19 cellular contexts compared by ENCODE assay signal in the genomic region with DNA sequence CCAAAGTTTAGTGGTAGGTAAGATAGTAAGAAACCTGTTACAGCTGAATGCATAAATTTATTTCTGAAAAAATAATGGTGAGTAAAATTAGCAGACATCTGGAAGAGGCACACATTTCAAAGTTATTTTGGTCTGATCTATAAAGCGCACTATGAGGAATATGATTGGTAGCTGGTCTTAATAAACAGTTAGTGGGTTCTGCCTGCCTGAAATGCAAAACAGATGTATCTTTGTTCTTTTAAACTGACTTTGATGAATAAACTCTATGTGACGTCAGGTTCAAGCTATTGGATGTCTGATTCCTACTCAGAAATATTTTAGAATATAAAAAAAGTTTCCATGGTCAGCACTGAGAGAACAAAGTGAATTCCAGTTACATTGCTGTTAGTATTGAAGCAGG.
DNase-seq lines count a peak whose midpoint lies in the region; ATAC-seq and TF ChIP-seq lines count a peak whose summit lies in the region.
"Had no signal": no experiment of that assay in that cellular context is flagged by ENCODE, and none has a peak within 500 bp of the region (broad histone marks: within the 10 kb centered on the region; RNA-seq: fewer than 3 reads in every experiment).

No MANE protein-coding gene starts in this region.

- DNase-seq in AG08396 (ENCODE audit: low spot score) (peak; percentile 63), HFFc6 (peak; percentile 89), mesenchymal stem cell (no peak), NCI-H2196 treated with DMSO at 0.1 percent for 48 hours (lab: John Stamatoyannopoulos, UW; ENCODE audit: unreplicated experiment) (no peak), left lung (no peak), WTC11 (ENCODE audit: low spot score) (no peak)
- no peak for DNase-seq in activated T-cell treated with anti-CD3 and anti-CD28 coated beads, Interleukin-2, amount 50 U/mL, for 72 hours
- DNase-seq: activated naive CD4-positive, alpha-beta T cell treated with anti-CD3 and anti-CD28 coated beads for 36 hours; effector CD8-positive, alpha-beta T cell; GDM1; H9; naive thymus-derived CD8-positive, alpha-beta T cell; NCI-H187; Right ventricle myocardium superior; stimulated activated naive CD8-positive, alpha-beta T cell treated with anti-CD3 and anti-CD28 coated beads, Interleukin-15, amount 100 ng/mL, for 72 hours; T-helper 2 cell had no signal

- peak overlapping the region; percentile 90 for H3K27ac Mint-ChIP-seq in HFFc6
- H3K27ac Mint-ChIP-seq in brain: peak overlapping the region in 3 of 5 experiments; percentile 4 to 67 (median 15)
- H3K27ac Mint-ChIP-seq in activated T-cell treated with anti-CD3 and anti-CD28 coated beads, Interleukin-2, amount 50 U/mL, for 72 hours: no peak overlapping the region
- H3K27ac Mint-ChIP-seq in WTC11: no peak overlapping the region
- H3K27ac Mint-ChIP-seq: activated naive CD4-positive, alpha-beta T cell treated with anti-CD3 and anti-CD28 coated beads for 36 hours; naive thymus-derived CD8-positive, alpha-beta T cell; stimulated activated naive CD8-positive, alpha-beta T cell treated with anti-CD3 and anti-CD28 coated beads, Interleukin-15, amount 100 ng/mL, for 72 hours had no signal

- H3K9me3 Mint-ChIP-seq in HFFc6: no peaks in the 10 kb centered on the region
- no peaks in the 10 kb centered on the region for H3K9me3 Mint-ChIP-seq in brain
- H3K9me3 Mint-ChIP-seq in activated T-cell treated with anti-CD3 and anti-CD28 coated beads, Interleukin-2, amount 50 U/mL, for 72 hours: no peaks in the 10 kb centered on the region
- H3K9me3 Mint-ChIP-seq in WTC11: no peaks in the 10 kb centered on the region
- H3K9me3 Mint-ChIP-seq: activated naive CD4-positive, alpha-beta T cell treated with anti-CD3 and anti-CD28 coated beads for 36 hours; H9; naive thymus-derived CD8-positive, alpha-beta T cell; stimulated activated naive CD8-positive, alpha-beta T cell treated with anti-CD3 and anti-CD28 coated beads, Interleukin-15, amount 100 ng/mL, for 72 hours had no signal

- H2AFZ ChIP-seq in mesenchymal stem cell (ENCODE audit: low read depth, low read length): no peak overlapping the region

- H3K4me1 Mint-ChIP-seq in HFFc6 (ENCODE audit: low read depth) (peaks cover 94% of the 10 kb centered on the region), brain (peaks cover 41% of the 10 kb centered on the region), WTC11 (no peaks in the 10 kb centered on the region)
- H3K4me1 Mint-ChIP-seq in activated T-cell treated with anti-CD3 and anti-CD28 coated beads, Interleukin-2, amount 50 U/mL, for 72 hours (ENCODE audit: low read depth): no peaks in the 10 kb centered on the region
- H3K4me1 Mint-ChIP-seq: H9; naive thymus-derived CD8-positive, alpha-beta T cell had no signal

- H2BK5ac ChIP-seq in mesenchymal stem cell (ENCODE audit: low read depth, low read length, poor library complexity, severe bottlenecking): no peak overlapping the region

- CTCF ChIA-PET in WTC11 (lab: Charles Lee): no interaction called here

- H3K14ac ChIP-seq in mesenchymal stem cell (ENCODE audit: low read length in 2 of 2): no peak overlapping the region

- H3K18ac ChIP-seq in mesenchymal stem cell (ENCODE audit: low read depth in 1 of 2, low read length in 2 of 2): no peak overlapping the region

- no peak overlapping the region for H2BK12ac ChIP-seq in mesenchymal stem cell (ENCODE audit: low read length in 2 of 2)

- H4K8ac ChIP-seq in mesenchymal stem cell (ENCODE audit: low read length): no peak overlapping the region

- WGBS in mesenchymal stem cell: 97% methylated on average over 1 of the region's 2 CpGs

- no peak overlapping the region for H3K4ac ChIP-seq in mesenchymal stem cell (ENCODE audit: low read depth in 1 of 2, low read length in 2 of 2)

- H3K79me1 ChIP-seq in mesenchymal stem cell (replicated peaks; ENCODE audit: low read length, poor library complexity, severe bottlenecking): no peaks in the 10 kb centered on the region

- intact Hi-C loops in left lung (cut with DNase I): no loop called here

- H3K23ac ChIP-seq in mesenchymal stem cell (ENCODE audit: low read length in 2 of 2): no peak overlapping the region

- H3K9me3 ChIP-seq in mesenchymal stem cell (ENCODE audit: control insufficient read depth, low read length) (no peaks in the 10 kb centered on the region), left lung (no peaks in the 10 kb centered on the region)
- H3K9me3 ChIP-seq: A549 had no signal

- H3K27me3 ChIP-seq in mesenchymal stem cell (ENCODE audit: control insufficient read depth in 1 of 2, insufficient read depth in 1 of 2, low read length in 2 of 2) (no peaks in the 10 kb centered on the region), left lung (no peaks in the 10 kb centered on the region)

- H3K4me1 ChIP-seq in mesenchymal stem cell (ENCODE audit: control insufficient read depth, insufficient read depth, low read depth, low read length) (no peaks in the 10 kb centered on the region), left lung (no peaks in the 10 kb centered on the region)
- H3K4me1 ChIP-seq: A549 had no signal

- H3K4me3 Mint-ChIP-seq in HFFc6 (peak overlapping the region; percentile 91), brain (no peak overlapping the region), WTC11 (no peak overlapping the region)
- no peak overlapping the region for H3K4me3 Mint-ChIP-seq in activated T-cell treated with anti-CD3 and anti-CD28 coated beads, Interleukin-2, amount 50 U/mL, for 72 hours
- H3K4me3 Mint-ChIP-seq: activated naive CD4-positive, alpha-beta T cell treated with anti-CD3 and anti-CD28 coated beads for 36 hours; H9; naive thymus-derived CD8-positive, alpha-beta T cell; stimulated activated naive CD8-positive, alpha-beta T cell treated with anti-CD3 and anti-CD28 coated beads, Interleukin-15, amount 100 ng/mL, for 72 hours had no signal

- no peak for ATAC-seq in left lung
- ATAC-seq in activated T-cell treated with anti-CD3 and anti-CD28 coated beads, Interleukin-2, amount 50 U/mL, for 72 hours (replicated peaks in 1 of 2): no peak
- no peak for ATAC-seq in WTC11
- ATAC-seq: A549; naive thymus-derived CD8-positive, alpha-beta T cell; stimulated activated naive CD8-positive, alpha-beta T cell treated with anti-CD3 and anti-CD28 coated beads, Interleukin-15, amount 100 ng/mL, for 72 hours had no signal

- H3K36me3 ChIP-seq in mesenchymal stem cell (ENCODE audit: control insufficient read depth in 1 of 2, insufficient read depth in 2 of 2, low read depth in 1 of 2, low read length in 2 of 2) (peaks cover 0 to 23% of the 10 kb centered on the region in 2 experiments), left lung (no peaks in the 10 kb centered on the region)

- no peak overlapping the region for H2AK5ac ChIP-seq in mesenchymal stem cell (ENCODE audit: low read length, severe bottlenecking)

- H3K27me3 Mint-ChIP-seq in HFFc6 (ENCODE audit: insufficient read depth) (no peaks in the 10 kb centered on the region), brain (no peaks in the 10 kb centered on the region), WTC11 (ENCODE audit: low read depth) (no peaks in the 10 kb centered on the region)
- H3K27me3 Mint-ChIP-seq in activated T-cell treated with anti-CD3 and anti-CD28 coated beads, Interleukin-2, amount 50 U/mL, for 72 hours (ENCODE audit: low read depth): peaks cover 11% of the 10 kb centered on the region

- POLR2A ChIA-PET in WTC11 (lab: Charles Lee): no interaction called here

- H2BK15ac ChIP-seq in mesenchymal stem cell (ENCODE audit: low read depth, poor library complexity, severe bottlenecking): no peak overlapping the region

- H3K4me3 ChIP-seq in mesenchymal stem cell (ENCODE audit: insufficient read depth in 1 of 2, low read depth in 1 of 2, low read length in 2 of 2): no peak overlapping the region
- no peak overlapping the region for H3K4me3 ChIP-seq in left lung
- H3K4me3 ChIP-seq: A549, lung had no signal

- no peak for TF ChIP-seq CTCF in HFFc6 (IDR thresholded peaks at IDR 0.05)
- no peak for TF ChIP-seq CTCF in brain (conservative IDR thresholded peaks at IDR 0.05)
- TF ChIP-seq CTCF in left lung (IDR thresholded peaks at IDR 0.05): no peak
- TF ChIP-seq CTCF in WTC11 (IDR thresholded peaks at IDR 0.05): no peak

- H2BK120ac ChIP-seq in mesenchymal stem cell (ENCODE audit: low read depth, low read length): no peak overlapping the region

- peak overlapping the region; percentile 43 for H3K9ac ChIP-seq in mesenchymal stem cell (ENCODE audit: low read length)

- H3K27ac ChIP-seq in mesenchymal stem cell (ENCODE audit: low read length, poor library complexity, severe bottlenecking) (no peak overlapping the region), left lung (no peak overlapping the region)
- H3K27ac ChIP-seq: A549 had no signal

- H3K4me2 ChIP-seq in mesenchymal stem cell (ENCODE audit: low read length, poor library complexity, severe bottlenecking): no peak overlapping the region
- H3K4me2 ChIP-seq: A549 had no signal

- no peak overlapping the region for H4K91ac ChIP-seq in mesenchymal stem cell (ENCODE audit: low read length)

- H3K36me3 Mint-ChIP-seq in HFFc6 (ENCODE audit: low read depth): peaks cover 10% of the 10 kb centered on the region
- H3K36me3 Mint-ChIP-seq in brain: peaks cover 15% of the 10 kb centered on the region
- no peaks in the 10 kb centered on the region for H3K36me3 Mint-ChIP-seq in activated T-cell treated with anti-CD3 and anti-CD28 coated beads, Interleukin-2, amount 50 U/mL, for 72 hours (ENCODE audit: insufficient read depth in 2 of 2)
- H3K36me3 Mint-ChIP-seq in WTC11: no peaks in the 10 kb centered on the region
- H3K36me3 Mint-ChIP-seq: naive thymus-derived CD8-positive, alpha-beta T cell had no signal

TF ChIP-seq in WTC11, 78 proteins besides CTCF, POLR2A, EP300 and RAD21:
- no peak for TF ChIP-seq PRRX2 (CRISPR knock-in tag; IDR thresholded peaks at IDR 0.05)
- TF ChIP-seq MYBL2 (CRISPR knock-in tag; IDR thresholded peaks at IDR 0.05): no peak
- TF ChIP-seq ZNF423 (CRISPR knock-in tag; IDR thresholded peaks at IDR 0.05): no peak
- TF ChIP-seq SMAD4 (CRISPR knock-in tag; IDR thresholded peaks at IDR 0.05): no peak
- TF ChIP-seq TP53 (CRISPR knock-in tag; IDR thresholded peaks at IDR 0.05): no peak

Comparison
In these comparisons a context has a peak if more than half of its experiments do, and no peak if none do; other contexts are left out.
1. DNase-seq: peak in AG08396 (single experiment) and HFFc6 (single experiment); none in mesenchymal stem cell (single experiment), NCI-H2196 treated with DMSO at 0.1 percent for 48 hours (single experiment), left lung (0 of 2), activated T-cell treated with anti-CD3 and anti-CD28 coated beads, Interleukin-2, amount 50 U/mL, for 72 hours (0 of 2) and WTC11 (single experiment).
2. H3K27ac Mint-ChIP-seq: peak in HFFc6 (single experiment) and brain (3 of 5); none in activated T-cell treated with anti-CD3 and anti-CD28 coated beads, Interleukin-2, amount 50 U/mL, for 72 hours (single experiment) and WTC11 (single experiment).